1 cellular context compared by ENCODE assay signal in the genomic region with DNA sequence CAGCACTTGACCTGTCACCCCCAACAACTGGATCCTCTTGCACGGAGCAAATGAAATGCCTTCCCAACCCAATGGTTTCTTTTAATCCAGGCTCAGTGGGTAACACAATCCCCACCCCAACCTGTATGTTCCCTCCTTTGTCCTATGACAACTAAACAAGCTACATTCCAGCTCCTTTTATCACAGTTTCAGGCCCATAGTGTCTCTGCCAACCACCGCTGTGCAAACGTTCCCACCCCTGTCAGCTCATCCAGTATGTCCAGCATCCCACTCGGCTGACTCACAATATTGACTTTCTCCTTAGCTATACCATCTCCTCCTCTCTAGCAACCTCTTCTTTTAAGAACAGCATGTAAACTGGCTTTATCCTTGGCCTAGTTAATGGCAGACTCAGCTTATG.
TF ChIP-seq lines count a peak whose summit lies in the region.

No MANE protein-coding gene starts in this region.

TF ChIP-seq in HepG2, 621 proteins besides CTCF, POLR2A, EP300 and RAD21 (continued from another document):
- TF ChIP-seq, protein P1, sequence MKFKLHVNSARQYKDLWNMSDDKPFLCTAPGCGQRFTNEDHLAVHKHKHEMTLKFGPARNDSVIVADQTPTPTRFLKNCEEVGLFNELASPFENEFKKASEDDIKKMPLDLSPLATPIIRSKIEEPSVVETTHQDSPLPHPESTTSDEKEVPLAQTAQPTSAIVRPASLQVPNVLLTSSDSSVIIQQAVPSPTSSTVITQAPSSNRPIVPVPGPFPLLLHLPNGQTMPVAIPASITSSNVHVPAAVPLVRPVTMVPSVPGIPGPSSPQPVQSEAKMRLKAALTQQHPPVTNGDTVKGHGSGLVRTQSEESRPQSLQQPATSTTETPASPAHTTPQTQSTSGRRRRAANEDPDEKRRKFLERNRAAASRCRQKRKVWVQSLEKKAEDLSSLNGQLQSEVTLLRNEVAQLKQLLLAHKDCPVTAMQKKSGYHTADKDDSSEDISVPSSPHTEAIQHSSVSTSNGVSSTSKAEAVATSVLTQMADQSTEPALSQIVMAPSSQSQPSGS (CRISPR knock-in tag; IDR thresholded peaks at IDR 0.05), result no peak
- peak; percentile 12; the same call in 1 of the 2 replicates for TF ChIP-seq ARID5B (CRISPR knock-in tag; IDR thresholded peaks at IDR 0.05)
TF ChIP-seq in HepG2: peak in this region for 4.
